In genomic region chr3:171805687-171806086, GRCh38 we compare ENCODE assay signal across 19 cellular contexts. TPM values are rescaled to one million over a fixed set of nuclear protein-coding genes. Genes with fewer than 3 reads are reported as not detected.
DNase-seq lines count a peak whose midpoint lies in the region; ATAC-seq and TF ChIP-seq lines count a peak whose summit lies in the region.
"Had no signal": no experiment of that assay in that cellular context is flagged by ENCODE, and none has a peak within 500 bp of the region (broad histone marks: within the 10 kb centered on the region; RNA-seq: fewer than 3 reads in every experiment).

No MANE protein-coding gene starts in this region.

- no peaks in the 10 kb centered on the region for H3F3A ChIP-seq in neural progenitor cell (ENCODE audit: low read depth)

- no peak overlapping the region for H3K4me3 Mint-ChIP-seq in neural progenitor cell
- H3K4me3 Mint-ChIP-seq: activated CD8-positive, alpha-beta T cell treated with anti-CD3 and anti-CD28 coated beads for 36 hours; naive thymus-derived CD8-positive, alpha-beta T cell had no signal

- no peak for TF ChIP-seq POLR2A in vagina (IDR thresholded peaks at IDR 0.05)

- H4K20me1 ChIP-seq in neural progenitor cell (ENCODE audit: low read depth): no peaks in the 10 kb centered on the region

- TF ChIP-seq CTCF in dorsolateral prefrontal cortex (IDR thresholded peaks at IDR 0.05 in 54 of 56, conservative IDR thresholded peaks at IDR 0.05 in 2 of 56; ENCODE audit: low read depth in 1 of 56, partially characterized antibody in 56 of 56) (no peak), vagina (IDR thresholded peaks at IDR 0.05) (no peak), neural progenitor cell (IDR thresholded peaks at IDR 0.05) (no peak)

- ATAC-seq in right cardiac atrium: no peak
- ATAC-seq in left ventricle myocardium superior: no peak
- ATAC-seq in HG02610 (IDR thresholded peaks at IDR 0.05; ENCODE audit: unreplicated experiment): no peak
- ATAC-seq: activated CD8-positive, alpha-beta T cell treated with anti-CD3 and anti-CD28 coated beads for 36 hours; naive thymus-derived CD8-positive, alpha-beta T cell had no signal

- no peaks in the 10 kb centered on the region for H3K27me3 ChIP-seq in right cardiac atrium (ENCODE audit: control insufficient read depth, insufficient read depth)
- no peaks in the 10 kb centered on the region for H3K27me3 ChIP-seq in dorsolateral prefrontal cortex
- no peaks in the 10 kb centered on the region for H3K27me3 ChIP-seq in rectal smooth muscle tissue (ENCODE audit: control insufficient read depth, insufficient read depth, low read length)
- no peaks in the 10 kb centered on the region for H3K27me3 ChIP-seq in vagina
- peaks cover 22% of the 10 kb centered on the region for H3K27me3 ChIP-seq in neural progenitor cell

- H3K9ac ChIP-seq in rectal smooth muscle tissue (ENCODE audit: low read length): no peak overlapping the region
- no peak overlapping the region for H3K9ac ChIP-seq in neural progenitor cell

- no peak overlapping the region for H3K27ac Mint-ChIP-seq in neural progenitor cell
- H3K27ac Mint-ChIP-seq: activated CD8-positive, alpha-beta T cell treated with anti-CD3 and anti-CD28 coated beads for 36 hours; activated T-cell treated with anti-CD3 and anti-CD28 coated beads, Interleukin-2, amount 50 U/mL, for 72 hours; naive thymus-derived CD8-positive, alpha-beta T cell had no signal

- H3K36me3 Mint-ChIP-seq in neural progenitor cell: no peaks in the 10 kb centered on the region

- H3K27me3 Mint-ChIP-seq in neural progenitor cell (ENCODE audit: insufficient read depth, low read depth): peaks cover 16% of the 10 kb centered on the region

- intact Hi-C loops in right cardiac atrium (cut with DNase I) (no loop called here), left ventricle myocardium superior (cut with micrococcal nuclease) (no loop called here), dorsolateral prefrontal cortex (cut with DNase I) (no loop called here), vagina (cut with DNase I) (loop anchor here (2.0 to 5.0 kb wide), 2 partner anchors 27 to 33 kb away; no protein-coding TSS in a partner anchor)

- H3K27ac ChIP-seq in right cardiac atrium (ENCODE audit: low read length) (peak overlapping the region; percentile 81), dorsolateral prefrontal cortex (peak overlapping the region in 46 of 59 donors; percentile 5 to 81 (median 54)), rectal smooth muscle tissue (ENCODE audit: low read depth, low read length) (peak overlapping the region; percentile 18), vagina (peak overlapping the region; percentile 80), neural progenitor cell (no peak overlapping the region)
- H3K27ac ChIP-seq: VCaP had no signal

- H3K4me3 ChIP-seq in right cardiac atrium (ENCODE audit: low read length) (no peak overlapping the region), dorsolateral prefrontal cortex (no peak overlapping the region), rectal smooth muscle tissue (ENCODE audit: low read length) (no peak overlapping the region), vagina (no peak overlapping the region), neural progenitor cell (no peak overlapping the region)

- no peaks in the 10 kb centered on the region for H3K9me3 Mint-ChIP-seq in neural progenitor cell
- H3K9me3 Mint-ChIP-seq: activated CD8-positive, alpha-beta T cell treated with anti-CD3 and anti-CD28 coated beads for 36 hours; activated T-cell treated with anti-CD3 and anti-CD28 coated beads, Interleukin-2, amount 50 U/mL, for 72 hours; naive thymus-derived CD8-positive, alpha-beta T cell had no signal

- no peak overlapping the region for H2AFZ ChIP-seq in neural progenitor cell (replicated peaks)

- H3K79me2 ChIP-seq in neural progenitor cell (ENCODE audit: low read depth): no peaks in the 10 kb centered on the region

- H3K4me1 Mint-ChIP-seq in neural progenitor cell: peaks cover 14% of the 10 kb centered on the region

- H3K9me3 ChIP-seq in right cardiac atrium (ENCODE audit: control insufficient read depth, low read length): no peaks in the 10 kb centered on the region
- no peaks in the 10 kb centered on the region for H3K9me3 ChIP-seq in vagina
- no peaks in the 10 kb centered on the region for H3K9me3 ChIP-seq in neural progenitor cell (ENCODE audit: low read depth)

- H3K36me3 ChIP-seq in rectal smooth muscle tissue (ENCODE audit: control insufficient read depth, insufficient read depth, low read length) (no peaks in the 10 kb centered on the region), vagina (no peaks in the 10 kb centered on the region), neural progenitor cell (no peaks in the 10 kb centered on the region)

- H3K4me2 ChIP-seq in neural progenitor cell: no peak overlapping the region

- 47% methylated on average over 3 of the region's 3 CpGs for WGBS in right cardiac atrium

- H3K4me1 ChIP-seq in right cardiac atrium (ENCODE audit: control insufficient read depth, insufficient read depth, low read length) (peaks cover 8% of the 10 kb centered on the region), rectal smooth muscle tissue (ENCODE audit: control insufficient read depth, insufficient read depth, low read length) (peaks cover 3% of the 10 kb centered on the region), vagina (peaks cover 58% of the 10 kb centered on the region), neural progenitor cell (no peaks in the 10 kb centered on the region)

- no peak for DNase-seq in right cardiac atrium
- no peak for DNase-seq in left ventricle myocardium superior
- no peak for DNase-seq in dorsolateral prefrontal cortex
- DNase-seq in vagina (ENCODE audit: extremely low spot score in 2 of 2): no peak
- no peak for DNase-seq in NOMO-1 treated with dmso at 0.1 percent for 144 hours (lab: John Stamatoyannopoulos, UW; ENCODE audit: unreplicated experiment)
- no peak for DNase-seq in neural progenitor cell (ENCODE audit: low spot score)
- DNase-seq: ACHN; activated CD8-positive, alpha-beta T cell treated with anti-CD3 and anti-CD28 coated beads for 36 hours; activated T-cell treated with anti-CD3 and anti-CD28 coated beads, Interleukin-2, amount 50 U/mL, for 72 hours; H7; naive thymus-derived CD8-positive, alpha-beta T cell; NCI-H2081 treated with DMSO at 0.1 percent for 48 hours; NCI-H524 treated with DMSO at 0.1 percent for 48 hours; stimulated activated CD4-positive, alpha-beta T cell treated with anti-CD3 and anti-CD28 coated beads, Interleukin-2, amount 100 ng/mL, for 48 hours; trophoblast cell had no signal

RNA-seq across cellular contexts. Expression of gene PLD1, which starts 4.6 kb away (rescaled TPM):
- 10 to 100 TPM; 49.0 to 79.5 (median 59.9) TPM for total RNA-seq in right cardiac atrium
- polyA plus RNA-seq in right cardiac atrium: 17.0 TPM
- 75.1 TPM for total RNA-seq in left ventricle myocardium superior
- 100 to 1,000 TPM in 2 of 120 experiments, 10 to 100 TPM in 118; 16.2 to 167 (median 39.0) TPM for total RNA-seq in dorsolateral prefrontal cortex
- 35.6 TPM for total RNA-seq in vagina
- 0.19 and 0.21 TPM in 2 replicates for total RNA-seq in neural progenitor cell (ENCODE audit: low replicate concordance)
- polyA plus RNA-seq: naive thymus-derived CD8-positive, alpha-beta T cell had no signal

RNA-seq across cellular contexts. Expression of gene TMEM212, which starts 37.5 kb away (rescaled TPM):
- not detected for total RNA-seq in right cardiac atrium
- polyA plus RNA-seq in right cardiac atrium: not detected
- total RNA-seq in left ventricle myocardium superior: not detected
- 1 to 10 TPM in 47 of 120 experiments, under 1 TPM in 16, not detected in 57; 0.22 to 5.6 (median 1.4) TPM for total RNA-seq in dorsolateral prefrontal cortex
- not detected for total RNA-seq in vagina
- total RNA-seq in neural progenitor cell (ENCODE audit: low replicate concordance): not detected in 2 replicates
- total RNA-seq: activated CD8-positive, alpha-beta T cell treated with anti-CD3 and anti-CD28 coated beads for 36 hours; activated T-cell treated with anti-CD3 and anti-CD28 coated beads, Interleukin-2, amount 50 U/mL, for 72 hours; H7; liver; naive thymus-derived CD8-positive, alpha-beta T cell had no signal
- polyA plus RNA-seq: liver; naive thymus-derived CD8-positive, alpha-beta T cell had no signal

Comparison
In these comparisons a context has a peak if more than half of its experiments do, and no peak if none do; other contexts are left out.
1. RNA of gene PLD1, which starts 4.6 kb away (total RNA-seq): 75.1 TPM in left ventricle myocardium superior (single experiment), 49.0 to 79.5 TPM in right cardiac atrium, 16.2 to 167 TPM in dorsolateral prefrontal cortex and 35.6 TPM in vagina (single experiment); 0.19 to 0.21 TPM in neural progenitor cell; every median in the first group is over 10 times any median in the second.